ENCODE assay signal across 15 cellular contexts in genomic region chr5:140018920-140019644, GRCh38. TPM values are rescaled to one million over a fixed set of nuclear protein-coding genes. Genes with fewer than 3 reads are reported as not detected.
A peak's percentile ranks its signal among the peaks of the same experiment; 100 is the strongest.
DNase-seq lines count a peak whose midpoint lies in the region; ATAC-seq and TF ChIP-seq lines count a peak whose summit lies in the region.
"Had no signal": no experiment of that assay in that cellular context is flagged by ENCODE, and none has a peak within 500 bp of the region (broad histone marks: within the 10 kb centered on the region; RNA-seq: fewer than 3 reads in every experiment).

No MANE protein-coding gene starts in this region.

- no peaks in the 10 kb centered on the region for H3K9me3 Mint-ChIP-seq in stimulated activated naive B cell treated with anti-CD40 and anti-IgM and Interleukin-4, amounts not matched to agents 10 μg/mL and 1 μg/mL and 100 μg/mL, for 72 hours
- H3K9me3 Mint-ChIP-seq: GM23338 had no signal

- intact Hi-C loops in adrenal gland (cut with DNase I) (no loop called here), left cardiac atrium (cut with DNase I) (no loop called here), psoas muscle (cut with DNase I) (loop anchor here in 1 of 2 donors (2.0 kb wide), 1 partner anchor 20 kb away; no protein-coding TSS in a partner anchor)

- DNase-seq in G401 (ENCODE audit: low spot score) (peak; percentile 28), adrenal gland (peak in 1 of 7 donors; percentile 31), left cardiac atrium (no peak), psoas muscle (peak in 1 of 2 donors; percentile 61), MV-4-11 (lab: John Stamatoyannopoulos, UW) (no peak), inferior parietal cortex (ENCODE audit: extremely low spot score) (no peak), NCI-H128 (lab: John Stamatoyannopoulos, UW; ENCODE audit: unreplicated experiment) (no peak)
- no peak for DNase-seq in stimulated activated naive B cell treated with anti-CD40 and anti-IgM and Interleukin-4, amounts not matched to agents 10 μg/mL and 1 μg/mL and 100 μg/mL, for 72 hours
- DNase-seq: NCI-H146, NCI-H2081 treated with DMSO at 0.1 percent for 48 hours, NCI-H510A had no signal

- no peaks in the 10 kb centered on the region for H3K4me1 Mint-ChIP-seq in stimulated activated naive B cell treated with anti-CD40 and anti-IgM and Interleukin-4, amounts not matched to agents 10 μg/mL and 1 μg/mL and 100 μg/mL, for 72 hours
- H3K4me1 Mint-ChIP-seq: GM23338 had no signal

- H3K27me3 ChIP-seq in adrenal gland: no peaks in the 10 kb centered on the region
- no peaks in the 10 kb centered on the region for H3K27me3 ChIP-seq in psoas muscle (ENCODE audit: insufficient read depth in 3 of 3, low read length in 2 of 3)

- peak; percentile 68 to 74 for ATAC-seq in left cardiac atrium
- ATAC-seq in psoas muscle: peak; percentile 26 to 90 (median 74)
- no peak for ATAC-seq in stimulated activated naive B cell treated with anti-CD40 and anti-IgM and Interleukin-4, amounts not matched to agents 10 μg/mL and 1 μg/mL and 100 μg/mL, for 72 hours (replicated peaks)
- ATAC-seq: A549, GM23338, K562, Panc1 had no signal

- 47 to 52% (median 50%) methylated on average over 4 of the region's 4 CpGs for WGBS in adrenal gland, 4 donors
- 23 to 40% (median 34%) methylated on average over 4 of the region's 4 CpGs for WGBS in psoas muscle, 3 donors

- H3K4me1 ChIP-seq in adrenal gland (replicated peaks in 1 of 2) (peaks cover 31 to 42% of the 10 kb centered on the region in 2 donors), psoas muscle (peaks cover 77% of the 10 kb centered on the region)
- H3K4me1 ChIP-seq: A549 had no signal

- in situ Hi-C loops in G401 (cut with HindIII; ENCODE audit: low sequenced_read_pairs): no loop called here

- TF ChIP-seq CTCF in adrenal gland (IDR thresholded peaks at IDR 0.05) (no peak), psoas muscle (IDR thresholded peaks at IDR 0.05) (no peak)

- no peaks in the 10 kb centered on the region for H3K27me3 Mint-ChIP-seq in stimulated activated naive B cell treated with anti-CD40 and anti-IgM and Interleukin-4, amounts not matched to agents 10 μg/mL and 1 μg/mL and 100 μg/mL, for 72 hours

- H3K36me3 Mint-ChIP-seq in stimulated activated naive B cell treated with anti-CD40 and anti-IgM and Interleukin-4, amounts not matched to agents 10 μg/mL and 1 μg/mL and 100 μg/mL, for 72 hours: no peaks in the 10 kb centered on the region

- no peak overlapping the region for H3K27ac Mint-ChIP-seq in stimulated activated naive B cell treated with anti-CD40 and anti-IgM and Interleukin-4, amounts not matched to agents 10 μg/mL and 1 μg/mL and 100 μg/mL, for 72 hours
- H3K27ac Mint-ChIP-seq: GM23338 had no signal

- H3K4me3 ChIP-seq in adrenal gland (no peak overlapping the region), psoas muscle (peak overlapping the region; percentile 47)
- H3K4me3 ChIP-seq: A549, GM23338, K562 had no signal

- H3K36me3 ChIP-seq in adrenal gland (replicated peaks in 1 of 2): no peaks in the 10 kb centered on the region
- no peaks in the 10 kb centered on the region for H3K36me3 ChIP-seq in psoas muscle (ENCODE audit: insufficient read depth in 1 of 2, low read depth in 1 of 2)

- TF ChIP-seq POLR2A in adrenal gland (IDR thresholded peaks at IDR 0.05): no peak

- H3K4me3 Mint-ChIP-seq in stimulated activated naive B cell treated with anti-CD40 and anti-IgM and Interleukin-4, amounts not matched to agents 10 μg/mL and 1 μg/mL and 100 μg/mL, for 72 hours: no peak overlapping the region
- H3K4me3 Mint-ChIP-seq: GM23338 had no signal

- H3K9me3 ChIP-seq in adrenal gland (replicated peaks in 1 of 3) (no peaks in the 10 kb centered on the region), psoas muscle (no peaks in the 10 kb centered on the region)
- H3K9me3 ChIP-seq: A549 had no signal

- H3K27ac ChIP-seq in adrenal gland: peak overlapping the region in 3 of 5 donors; percentile 22 to 68 (median 31)
- peak overlapping the region; percentile 89 for H3K27ac ChIP-seq in psoas muscle
- H3K27ac ChIP-seq: A549 had no signal

RNA-seq across cellular contexts. Expression of gene NRG2, which starts 24.0 kb away (rescaled TPM):
- total RNA-seq in G401 (2014; rRNA removed; shearing (Covaris generic)): 1.5 and 2.0 TPM in 2 replicates
- total RNA-seq in adrenal gland (10 to 100 TPM in 5 of 8 donors, 1 to 10 TPM in 3; 5.1 to 16.7 (median 11.0) TPM), left cardiac atrium (1 to 10 TPM; 1.1 to 1.3 TPM), psoas muscle (10 to 100 TPM in 1 of 4 donors, 1 to 10 TPM in 3; 1.7 to 19.6 (median 3.0) TPM)
- polyA plus RNA-seq in adrenal gland (1 to 10 TPM; 5.0 to 6.5 (median 5.0) TPM), psoas muscle (1 to 10 TPM in 2 of 3 donors, under 1 TPM in 1; 0.42 to 6.5 (median 4.6) TPM)
- total RNA-seq: K562 had no signal
- polyA plus RNA-seq: K562 had no signal

Comparison
In these comparisons a context has a peak if more than half of its experiments do, and no peak if none do; other contexts are left out.
1. ATAC-seq: peak in left cardiac atrium (2 of 2) and psoas muscle (4 of 4); none in stimulated activated naive B cell treated with anti-CD40 and anti-IgM and Interleukin-4, amounts not matched to agents 10 μg/mL and 1 μg/mL and 100 μg/mL, for 72 hours (0 of 2).